In genomic region chr9:36151306-36152210, GRCh38 we compare ENCODE assay signal across 9 cellular contexts. TPM values are rescaled to one million over a fixed set of nuclear protein-coding genes. Genes with fewer than 3 reads are reported as not detected.
A peak's percentile ranks its signal among the peaks of the same experiment; 100 is the strongest.
DNase-seq lines count a peak whose midpoint lies in the region; ATAC-seq and TF ChIP-seq lines count a peak whose summit lies in the region.
"Had no signal": no experiment of that assay in that cellular context is flagged by ENCODE, and none has a peak within 500 bp of the region (broad histone marks: within the 10 kb centered on the region; RNA-seq: fewer than 3 reads in every experiment).

No MANE protein-coding gene starts in this region.

- H3K4me1 ChIP-seq in OCI-LY7 (ENCODE audit: insufficient read depth, low read length, poor library complexity, severe bottlenecking) = peaks cover 46% of the 10 kb centered on the region

- H3K9me3 ChIP-seq in OCI-LY7 (ENCODE audit: low read length) = 0 out of 2 replicates have a peak, but pooled peaks cover 3% of the 10 kb centered on the region

- peak; percentile 66 for ATAC-seq in GM18499 (IDR thresholded peaks at IDR 0.05; ENCODE audit: insufficient read depth, unreplicated experiment)
- ATAC-seq in HG02852 (IDR thresholded peaks at IDR 0.05; ENCODE audit: unreplicated experiment) = peak; percentile 74
- ATAC-seq in left ventricle myocardium superior = peak; percentile 50

- no peak for TF ChIP-seq CTCF in OCI-LY7 (conservative IDR thresholded peaks at IDR 0.05; ENCODE audit: low read length)

- peak overlapping the region; percentile 77 for H3K4me3 Mint-ChIP-seq in activated T-helper 1 cell treated with anti-CD3 and anti-CD28 coated beads, Interleukin-12 subunit alpha, Interleukin-12 subunit beta, Interleukin-2, Interleukin-4 antibody, amounts not matched to agents 30 ng/mL and 10 ng/mL and 1 ng/mL, durations not matched to agents 14 hours and 24 hours and 36 hours

- no peaks in the 10 kb centered on the region for H4K20me1 ChIP-seq in OCI-LY7 (ENCODE audit: insufficient read depth, low read length)

- POLR2A ChIA-PET in OCI-LY7 (lab: Charles Lee) = interaction anchor here (0.5 to 2.5 kb wide), 12 partner anchors 9 to 1037 kb away, joined by 3 to 13 read pairs (median 4); partner anchors contain the start of genes CLTA and GNE

- no peaks in the 10 kb centered on the region for H3K36me3 ChIP-seq in OCI-LY7 (ENCODE audit: insufficient read depth, low read length)

- H3K4me3 ChIP-seq in OCI-LY7 (ENCODE audit: low read depth, low read length, poor library complexity, severe bottlenecking) = peak overlapping the region; percentile 64
- H3K4me3 ChIP-seq: SK-N-MC had no signal

- CTCF ChIA-PET in OCI-LY7 (lab: Charles Lee; ENCODE audit: unreplicated experiment) = interaction anchor here (0.7 to 1.1 kb wide), 3 partner anchors 15 to 115 kb away, joined by 3 to 8 read pairs (median 6); partner anchors contain the start of gene RECK

- H3K4me2 ChIP-seq in OCI-LY7 (ENCODE audit: low read length) = peak overlapping the region; percentile 74

- no peaks in the 10 kb centered on the region for H3K79me2 ChIP-seq in OCI-LY7 (ENCODE audit: insufficient read depth, low read depth, low read length)

- no peaks in the 10 kb centered on the region for H3K9me2 ChIP-seq in OCI-LY7 (ENCODE audit: insufficient read depth, low read length)

- H3K27ac ChIP-seq in OCI-LY7 (ENCODE audit: low read depth, low read length, poor library complexity, severe bottlenecking) = peak overlapping the region; percentile 74
- H3K27ac ChIP-seq: SK-N-MC had no signal

- peaks cover 6% of the 10 kb centered on the region for H3K9me3 Mint-ChIP-seq in activated T-helper 1 cell treated with anti-CD3 and anti-CD28 coated beads, Interleukin-12 subunit alpha, Interleukin-12 subunit beta, Interleukin-2, Interleukin-4 antibody, amounts not matched to agents 30 ng/mL and 10 ng/mL and 1 ng/mL, durations not matched to agents 14 hours and 24 hours and 36 hours

- BruUV-seq in OCI-LY7 (replicated peaks; lab: Mats Ljungman, UMichigan) = TSS peak; percentile 73

- no peaks in the 10 kb centered on the region for H3K27me3 Mint-ChIP-seq in activated T-helper 1 cell treated with anti-CD3 and anti-CD28 coated beads, Interleukin-12 subunit alpha, Interleukin-12 subunit beta, Interleukin-2, Interleukin-4 antibody, amounts not matched to agents 30 ng/mL and 10 ng/mL and 1 ng/mL, durations not matched to agents 14 hours and 24 hours and 36 hours (ENCODE audit: insufficient read depth)

- DNase-seq in OCI-LY7 (ENCODE audit: low spot score) = peak; percentile 92
- peak; percentile 84 for DNase-seq in activated T-helper 1 cell treated with anti-CD3 and anti-CD28 coated beads, Interleukin-12 subunit alpha, Interleukin-12 subunit beta, Interleukin-2, Interleukin-4 antibody, amounts not matched to agents 30 ng/mL and 10 ng/mL and 1 ng/mL, durations not matched to agents 14 hours and 24 hours and 36 hours (ENCODE audit: low spot score)
- peak; percentile 67 for DNase-seq in left ventricle myocardium superior
- peak; percentile 87 for DNase-seq in stimulated activated CD4-positive, alpha-beta T cell treated with anti-CD3 and anti-CD28 coated beads, Interleukin-4, amount 100 ng/mL, for 24 hours
- DNase-seq in D341Med (ENCODE audit: low spot score) = no peak
- no peak for DNase-seq in NCI-H1417 (lab: John Stamatoyannopoulos, UW)

- peak overlapping the region; percentile 96 for H3K27ac Mint-ChIP-seq in activated T-helper 1 cell treated with anti-CD3 and anti-CD28 coated beads, Interleukin-12 subunit alpha, Interleukin-12 subunit beta, Interleukin-2, Interleukin-4 antibody, amounts not matched to agents 30 ng/mL and 10 ng/mL and 1 ng/mL, durations not matched to agents 14 hours and 24 hours and 36 hours

- peaks cover 28% of the 10 kb centered on the region for H3K36me3 Mint-ChIP-seq in activated T-helper 1 cell treated with anti-CD3 and anti-CD28 coated beads, Interleukin-12 subunit alpha, Interleukin-12 subunit beta, Interleukin-2, Interleukin-4 antibody, amounts not matched to agents 30 ng/mL and 10 ng/mL and 1 ng/mL, durations not matched to agents 14 hours and 24 hours and 36 hours (ENCODE audit: low read depth)

- H3K4me1 Mint-ChIP-seq in activated T-helper 1 cell treated with anti-CD3 and anti-CD28 coated beads, Interleukin-12 subunit alpha, Interleukin-12 subunit beta, Interleukin-2, Interleukin-4 antibody, amounts not matched to agents 30 ng/mL and 10 ng/mL and 1 ng/mL, durations not matched to agents 14 hours and 24 hours and 36 hours (ENCODE audit: low read depth) = peaks cover 64% of the 10 kb centered on the region

- peak overlapping the region; percentile 68 for H2AFZ ChIP-seq in OCI-LY7 (ENCODE audit: low read length)

- intact Hi-C loops in OCI-LY7 (cut with micrococcal nuclease; ENCODE audit: unreplicated experiment) = loop anchor here (2.0 to 5.0 kb wide), 2 partner anchors 39 to 49 kb away; partner anchors contain the start of gene CLTA
- intact Hi-C loops in activated T-helper 1 cell treated with anti-CD3 and anti-CD28 coated beads, Interleukin-12 subunit alpha, Interleukin-12 subunit beta, Interleukin-2, Interleukin-4 antibody, amounts not matched to agents 30 ng/mL and 10 ng/mL and 1 ng/mL, durations not matched to agents 14 hours and 24 hours and 36 hours (cut with micrococcal nuclease) = loop anchor here (1.0 to 2.0 kb wide), 6 partner anchors 11 to 115 kb away; partner anchors contain the start of genes CLTA and RECK
- intact Hi-C loops in left ventricle myocardium superior (cut with micrococcal nuclease) = no loop called here

RNA-seq across cellular contexts. Expression of gene GLIPR2, which starts 15.0 kb away (rescaled TPM):
- not detected in 2 replicates for total RNA-seq in OCI-LY7 (2014; rRNA removed; shearing (Covaris generic))
- not detected in 2 replicates for total RNA-seq in OCI-LY7 (2022)
- 26.3 and 27.5 TPM in 2 replicates for total RNA-seq in activated T-helper 1 cell treated with anti-CD3 and anti-CD28 coated beads, Interleukin-12 subunit alpha, Interleukin-12 subunit beta, Interleukin-2, Interleukin-4 antibody, amounts not matched to agents 30 ng/mL and 10 ng/mL and 1 ng/mL, durations not matched to agents 14 hours and 24 hours and 36 hours
- 5.9 TPM for total RNA-seq in left ventricle myocardium superior

RNA-seq across cellular contexts. Expression of gene CCIN, which starts 17.6 kb away (rescaled TPM):
- total RNA-seq in OCI-LY7 (2014; rRNA removed; shearing (Covaris generic)) = not detected in 2 replicates
- total RNA-seq in OCI-LY7 (2022) (not detected in 2 replicates), left ventricle myocardium superior (0.17 TPM)
- not detected in 2 replicates for total RNA-seq in activated T-helper 1 cell treated with anti-CD3 and anti-CD28 coated beads, Interleukin-12 subunit alpha, Interleukin-12 subunit beta, Interleukin-2, Interleukin-4 antibody, amounts not matched to agents 30 ng/mL and 10 ng/mL and 1 ng/mL, durations not matched to agents 14 hours and 24 hours and 36 hours

RNA-seq across cellular contexts. Expression of gene CLTA, which starts 39.2 kb away (rescaled TPM):
- 150 and 176 TPM in 2 replicates for total RNA-seq in OCI-LY7 (2014; rRNA removed; shearing (Covaris generic))
- total RNA-seq in OCI-LY7 (2022) = 161 and 171 TPM in 2 replicates
- total RNA-seq in activated T-helper 1 cell treated with anti-CD3 and anti-CD28 coated beads, Interleukin-12 subunit alpha, Interleukin-12 subunit beta, Interleukin-2, Interleukin-4 antibody, amounts not matched to agents 30 ng/mL and 10 ng/mL and 1 ng/mL, durations not matched to agents 14 hours and 24 hours and 36 hours = 175 and 182 TPM in 2 replicates
- 60.7 TPM for total RNA-seq in left ventricle myocardium superior

Comparison
In these comparisons a context has a peak if more than half of its experiments do, and no peak if none do; other contexts are left out.
1. DNase-seq: peak in OCI-LY7 (single experiment), activated T-helper 1 cell treated with anti-CD3 and anti-CD28 coated beads, Interleukin-12 subunit alpha, Interleukin-12 subunit beta, Interleukin-2, Interleukin-4 antibody, amounts not matched to agents 30 ng/mL and 10 ng/mL and 1 ng/mL, durations not matched to agents 14 hours and 24 hours and 36 hours (single experiment), left ventricle myocardium superior (single experiment) and stimulated activated CD4-positive, alpha-beta T cell treated with anti-CD3 and anti-CD28 coated beads, Interleukin-4, amount 100 ng/mL, for 24 hours (single experiment); none in D341Med (single experiment) and NCI-H1417 (0 of 3).
2. Peak in every context shown above with its lines, with median percentiles within 50 percentile points of each other: ATAC-seq.